ENCODE assay signal across 15 cellular contexts in genomic region chr2:64284751-64285150, GRCh38.
DNase-seq lines count a peak whose midpoint lies in the region; ATAC-seq and TF ChIP-seq lines count a peak whose summit lies in the region.
"Had no signal": no experiment of that assay in that cellular context is flagged by ENCODE, and none has a peak within 500 bp of the region (broad histone marks: within the 10 kb centered on the region; RNA-seq: fewer than 3 reads in every experiment).

No MANE protein-coding gene starts in this region.

- H4K20me1 ChIP-seq in DND-41 (ENCODE audit: insufficient read depth, low read length): no peaks in the 10 kb centered on the region

- no peak overlapping the region for H3K9ac ChIP-seq in DND-41 (ENCODE audit: low read depth, low read length)

- DNase-seq in DND-41 (no peak), NCI-H446 (lab: John Stamatoyannopoulos, UW) (peak; percentile 66 to 90), globus pallidus (ENCODE audit: low spot score) (peak; percentile 55), sigmoid colon (no peak), kidney glomerular epithelial cell (lab: John Stamatoyannopoulos, UW) (no peak), NCI-H510A treated with DMSO at 0.1 percent for 48 hours (lab: John Stamatoyannopoulos, UW) (no peak)
- DNase-seq in activated CD4-positive, alpha-beta T cell treated with anti-CD3 and anti-CD28 coated beads, Interleukin-2, amount 50 U/mL, for 48 hours: no peak
- DNase-seq: activated CD4-positive, alpha-beta T cell treated with anti-CD3 and anti-CD28 coated beads for 1 hour; left lung; NCI-H1417 treated with DMSO at 0.1 percent for 48 hours had no signal

- H3K27me3 ChIP-seq in DND-41 (ENCODE audit: insufficient read depth, low read length, poor library complexity) (no peaks in the 10 kb centered on the region), sigmoid colon (no peaks in the 10 kb centered on the region)
- H3K27me3 ChIP-seq: left lung had no signal

- H3K27ac ChIP-seq in DND-41 (ENCODE audit: low read length) (no peak overlapping the region), sigmoid colon (peak overlapping the region in 3 of 4 donors; percentile 63 to 74 (median 66))
- H3K27ac ChIP-seq: RWPE1, thoracic aorta had no signal

- no peak overlapping the region for H2AFZ ChIP-seq in DND-41 (ENCODE audit: low read depth, low read length)
- H2AFZ ChIP-seq: GM23338 had no signal

- intact Hi-C loops in sigmoid colon (cut with DNase I): loop anchor here (5.0 kb wide), 1 partner anchor 157 kb away; no protein-coding TSS in a partner anchor

- 72 to 82% methylated on average over 3 of the region's 3 CpGs for WGBS in sigmoid colon, 2 donors

- no peak for TF ChIP-seq POLR2A in sigmoid colon (IDR thresholded peaks at IDR 0.05)

- no peaks in the 10 kb centered on the region for H3K36me3 ChIP-seq in DND-41 (ENCODE audit: insufficient read depth, low read length)
- no peaks in the 10 kb centered on the region for H3K36me3 ChIP-seq in sigmoid colon
- H3K36me3 ChIP-seq: left lung, thoracic aorta had no signal

- H3K79me2 ChIP-seq in DND-41 (ENCODE audit: insufficient read depth, low read length): no peaks in the 10 kb centered on the region

- peaks cover 13% of the 10 kb centered on the region for H3K4me1 ChIP-seq in DND-41 (ENCODE audit: insufficient read depth, low read length)
- peaks cover 0 to 59% (median 49%) of the 10 kb centered on the region in 4 donors for H3K4me1 ChIP-seq in sigmoid colon

- H3K9me3 ChIP-seq in DND-41 (ENCODE audit: insufficient read depth, low read length, severe bottlenecking) (no peaks in the 10 kb centered on the region), sigmoid colon (no peaks in the 10 kb centered on the region)
- H3K9me3 ChIP-seq: left lung, thoracic aorta had no signal

- H3K4me3 ChIP-seq in DND-41 (ENCODE audit: low read depth in 1 of 2, low read length in 2 of 2) (no peak overlapping the region), sigmoid colon (no peak overlapping the region)
- H3K4me3 ChIP-seq: GM23338, left lung, thoracic aorta had no signal

- no peak for TF ChIP-seq CTCF in DND-41 (IDR thresholded peaks at IDR 0.05; ENCODE audit: borderline replicate concordance, extremely low read depth, low read length, poor library complexity, severe bottlenecking)
- no peak for TF ChIP-seq CTCF in sigmoid colon (IDR thresholded peaks at IDR 0.05)

- TF ChIP-seq EP300 in sigmoid colon (IDR thresholded peaks at IDR 0.05): no peak

- H3K4me2 ChIP-seq in DND-41 (ENCODE audit: insufficient read depth, low read length): no peak overlapping the region
- H3K4me2 ChIP-seq: GM23338 had no signal

- 0 out of 3 replicates have a peak, but pooled peaks have one; percentile 11 for ATAC-seq in DND-41 (ENCODE audit: insufficient read depth, low read depth)
- ATAC-seq: activated T-helper 17 cell treated with anti-CD3 and anti-CD28 coated beads, Interleukin-2, amount 50 U/mL, for 72 hours; esophagus mucosa had no signal

Comparison
In these comparisons a context has a peak if more than half of its experiments do, and no peak if none do; other contexts are left out.
1. DNase-seq: peak in NCI-H446 (2 of 2) and globus pallidus (single experiment); none in DND-41 (single experiment), sigmoid colon (single experiment), activated CD4-positive, alpha-beta T cell treated with anti-CD3 and anti-CD28 coated beads, Interleukin-2, amount 50 U/mL, for 48 hours (0 of 2), kidney glomerular epithelial cell (single experiment) and NCI-H510A treated with DMSO at 0.1 percent for 48 hours (single experiment).